Comparison of ENCODE assay signal across 15 cellular contexts in genomic region chr10:78413294-78414055, GRCh38.
DNase-seq lines count a peak whose midpoint lies in the region; ATAC-seq and TF ChIP-seq lines count a peak whose summit lies in the region.
"Had no signal": no experiment of that assay in that cellular context is flagged by ENCODE, and none has a peak within 500 bp of the region (broad histone marks: within the 10 kb centered on the region; RNA-seq: fewer than 3 reads in every experiment).

No MANE protein-coding gene starts in this region.

- H4K8ac ChIP-seq in trophoblast cell (ENCODE audit: low read depth, low read length) = no peak overlapping the region

- peak overlapping the region; percentile 48 for H2BK12ac ChIP-seq in trophoblast cell (ENCODE audit: low read length)

- H3K27me3 ChIP-seq in WERI-Rb-1 (ENCODE audit: insufficient read depth, low read depth, severe bottlenecking) (no peaks in the 10 kb centered on the region), hepatocyte (no peaks in the 10 kb centered on the region), trophoblast cell (ENCODE audit: insufficient read depth, low read length) (no peaks in the 10 kb centered on the region)

- peaks cover 11% of the 10 kb centered on the region for H3K4me1 Mint-ChIP-seq in CD14-positive monocyte
- H3K4me1 Mint-ChIP-seq in activated T-helper 17 cell treated with anti-CD3 and anti-CD28 coated beads, Interleukin-2, amount 50 U/mL, for 72 hours = no peaks in the 10 kb centered on the region
- no peaks in the 10 kb centered on the region for H3K4me1 Mint-ChIP-seq in activated CD4-positive, alpha-beta T cell treated with anti-CD3 and anti-CD28 coated beads, Interleukin-2, amount 10 ng/mL, durations not matched to agents 24 days and 14 days

- peaks cover 15% of the 10 kb centered on the region for H3K79me1 ChIP-seq in trophoblast cell (ENCODE audit: low read length)

- H3K36me3 ChIP-seq in WERI-Rb-1 (no peaks in the 10 kb centered on the region), hepatocyte (replicated peaks; ENCODE audit: insufficient read depth, low read depth) (no peaks in the 10 kb centered on the region), trophoblast cell (ENCODE audit: control insufficient read depth in 1 of 2, insufficient read depth in 2 of 2, low read length in 2 of 2) (no peaks in the 10 kb centered on the region)

- H3K9me3 ChIP-seq in WERI-Rb-1 (ENCODE audit: severe bottlenecking) = no peaks in the 10 kb centered on the region
- H3K9me3 ChIP-seq in hepatocyte (ENCODE audit: low read depth) = no peaks in the 10 kb centered on the region
- peaks cover 2% of the 10 kb centered on the region for H3K9me3 ChIP-seq in trophoblast cell (ENCODE audit: insufficient read depth, low read depth, low read length)

- no peak overlapping the region for H2AK5ac ChIP-seq in trophoblast cell (ENCODE audit: low read length)

- no peak overlapping the region for H4K12ac ChIP-seq in trophoblast cell (ENCODE audit: low read depth, low read length)

- 67% methylated on average over 8 of the region's 8 CpGs for WGBS in hepatocyte (ENCODE audit: low lambda C conversion rate, missing lambda C conversion rate)
- no CpG with 5 or more reads among the region's 8 CpGs for WGBS in trophoblast cell (ENCODE audit: extremely low coverage, insufficient coverage, insufficient read length)

- no peak overlapping the region for H3K18ac ChIP-seq in trophoblast cell (ENCODE audit: low read length)

- intact Hi-C loops in CD14-positive monocyte (cut with micrococcal nuclease) (no loop called here), left colon (cut with DNase I, micrococcal nuclease) (no loop called here)
- intact Hi-C loops in activated CD4-positive, alpha-beta T cell treated with anti-CD3 and anti-CD28 coated beads, Interleukin-2, amount 10 ng/mL, durations not matched to agents 24 days and 14 days (cut with micrococcal nuclease) = no loop called here

- no peaks in the 10 kb centered on the region for H3K9me2 ChIP-seq in hepatocyte (replicated peaks; ENCODE audit: insufficient read depth)

- H3K9ac ChIP-seq in trophoblast cell (ENCODE audit: low read length) = no peak overlapping the region

- H2BK120ac ChIP-seq in trophoblast cell (ENCODE audit: insufficient read depth, low read length, poor library complexity) = no peak overlapping the region

- H3K23ac ChIP-seq in trophoblast cell (ENCODE audit: low read length) = no peak overlapping the region

- no peak overlapping the region for H3K4me3 Mint-ChIP-seq in CD14-positive monocyte
- no peak overlapping the region for H3K4me3 Mint-ChIP-seq in activated T-helper 17 cell treated with anti-CD3 and anti-CD28 coated beads, Interleukin-2, amount 50 U/mL, for 72 hours
- H3K4me3 Mint-ChIP-seq in activated CD4-positive, alpha-beta T cell treated with anti-CD3 and anti-CD28 coated beads, Interleukin-2, amount 10 ng/mL, durations not matched to agents 24 days and 14 days = no peak overlapping the region

- peaks cover 0 to 2% (median 0%) of the 10 kb centered on the region in 7 donors for H3K9me3 Mint-ChIP-seq in CD14-positive monocyte
- no peaks in the 10 kb centered on the region for H3K9me3 Mint-ChIP-seq in activated T-helper 17 cell treated with anti-CD3 and anti-CD28 coated beads, Interleukin-2, amount 50 U/mL, for 72 hours
- no peaks in the 10 kb centered on the region for H3K9me3 Mint-ChIP-seq in activated CD4-positive, alpha-beta T cell treated with anti-CD3 and anti-CD28 coated beads, Interleukin-2, amount 10 ng/mL, durations not matched to agents 24 days and 14 days

- H3K79me2 ChIP-seq in hepatocyte (no peaks in the 10 kb centered on the region), trophoblast cell (ENCODE audit: control insufficient read depth, insufficient read depth, low read length, poor library complexity) (no peaks in the 10 kb centered on the region)

- H3K4me1 ChIP-seq in hepatocyte (ENCODE audit: insufficient read depth) = peaks cover 19% of the 10 kb centered on the region
- H3K4me1 ChIP-seq in trophoblast cell (ENCODE audit: control insufficient read depth in 1 of 2, insufficient read depth in 2 of 2, low read length in 2 of 2) = peaks cover 16 to 20% of the 10 kb centered on the region in 2 experiments

- H3K27me3 Mint-ChIP-seq in CD14-positive monocyte (ENCODE audit: low read depth in 3 of 3) = peaks cover 0 to 12% (median 0%) of the 10 kb centered on the region in 3 donors
- no peaks in the 10 kb centered on the region for H3K27me3 Mint-ChIP-seq in activated T-helper 17 cell treated with anti-CD3 and anti-CD28 coated beads, Interleukin-2, amount 50 U/mL, for 72 hours
- H3K27me3 Mint-ChIP-seq in activated CD4-positive, alpha-beta T cell treated with anti-CD3 and anti-CD28 coated beads, Interleukin-2, amount 10 ng/mL, durations not matched to agents 24 days and 14 days = no peaks in the 10 kb centered on the region

- no peak overlapping the region for H3K14ac ChIP-seq in trophoblast cell (ENCODE audit: low read length)

- no peaks in the 10 kb centered on the region for H3K36me3 Mint-ChIP-seq in CD14-positive monocyte
- no peaks in the 10 kb centered on the region for H3K36me3 Mint-ChIP-seq in activated T-helper 17 cell treated with anti-CD3 and anti-CD28 coated beads, Interleukin-2, amount 50 U/mL, for 72 hours (ENCODE audit: low read depth)
- no peaks in the 10 kb centered on the region for H3K36me3 Mint-ChIP-seq in activated CD4-positive, alpha-beta T cell treated with anti-CD3 and anti-CD28 coated beads, Interleukin-2, amount 10 ng/mL, durations not matched to agents 24 days and 14 days (ENCODE audit: low read depth)

- no peak overlapping the region for H2BK5ac ChIP-seq in trophoblast cell (ENCODE audit: low read depth, low read length, poor library complexity)

- H3K4ac ChIP-seq in trophoblast cell (ENCODE audit: low read depth, low read length) = no peak overlapping the region

- ATAC-seq in activated T-helper 17 cell treated with anti-CD3 and anti-CD28 coated beads, Interleukin-2, amount 50 U/mL, for 72 hours (replicated peaks) = no peak
- ATAC-seq in left colon = no peak
- ATAC-seq: HCT116 had no signal

- DNase-seq in CD14-positive monocyte (ENCODE audit: low spot score) (peak; percentile 22), WERI-Rb-1 (peak; percentile 5), hepatocyte (ENCODE audit: low spot score) (no peak), trophoblast cell (no peak), left colon (no peak), GOT3 (lab: John Stamatoyannopoulos, UW) (no peak)
- DNase-seq in activated CD4-positive, alpha-beta T cell treated with anti-CD3 and anti-CD28 coated beads, Interleukin-2, amount 10 ng/mL, durations not matched to agents 24 days and 14 days = no peak
- DNase-seq: COR-L47, DMS153, NCI-H1436 treated with DMSO at 0.1 percent for 48 hours, NCI-H226, NCI-H526 treated with DMSO at 0.1 percent for 48 hours, PC-9 had no signal

- peak overlapping the region; percentile 23 for H4K91ac ChIP-seq in trophoblast cell (ENCODE audit: low read depth, low read length)

- H2AFZ ChIP-seq in hepatocyte (no peak overlapping the region), trophoblast cell (ENCODE audit: insufficient read depth, low read length, poor library complexity) (no peak overlapping the region)
- H2AFZ ChIP-seq: PC-9 had no signal

- H4K20me1 ChIP-seq in hepatocyte (ENCODE audit: insufficient read depth, poor library complexity, severe bottlenecking) = no peaks in the 10 kb centered on the region

- H3K4me2 ChIP-seq in hepatocyte = no peak overlapping the region
- no peak overlapping the region for H3K4me2 ChIP-seq in trophoblast cell (ENCODE audit: low read length)
- H3K4me2 ChIP-seq: PC-9 had no signal

- H3K4me3 ChIP-seq in WERI-Rb-1 (ENCODE audit: low read depth, low read length) = no peak overlapping the region
- no peak overlapping the region for H3K4me3 ChIP-seq in hepatocyte
- H3K4me3 ChIP-seq in trophoblast cell (ENCODE audit: low read depth, low read length) = no peak overlapping the region
- H3K4me3 ChIP-seq: PC-9 had no signal

- no peak for TF ChIP-seq CTCF in CD14-positive monocyte (IDR thresholded peaks at IDR 0.05)
- TF ChIP-seq CTCF in WERI-Rb-1 (IDR thresholded peaks at IDR 0.05; ENCODE audit: low read depth, low read length) = no peak
- no peak for TF ChIP-seq CTCF in hepatocyte (IDR thresholded peaks at IDR 0.05; ENCODE audit: poor library complexity)

- peak overlapping the region in 1 of 7 donors; percentile 12 for H3K27ac Mint-ChIP-seq in CD14-positive monocyte
- no peak overlapping the region for H3K27ac Mint-ChIP-seq in activated T-helper 17 cell treated with anti-CD3 and anti-CD28 coated beads, Interleukin-2, amount 50 U/mL, for 72 hours
- H3K27ac Mint-ChIP-seq in activated CD4-positive, alpha-beta T cell treated with anti-CD3 and anti-CD28 coated beads, Interleukin-2, amount 10 ng/mL, durations not matched to agents 24 days and 14 days = no peak overlapping the region

- no peak overlapping the region for H3K27ac ChIP-seq in WERI-Rb-1
- peak overlapping the region; percentile 53 for H3K27ac ChIP-seq in hepatocyte
- no peak overlapping the region for H3K27ac ChIP-seq in trophoblast cell (ENCODE audit: low read depth, low read length)
- H3K27ac ChIP-seq: PC-9 had no signal

Comparison
In these comparisons a context has a peak if more than half of its experiments do, and no peak if none do; other contexts are left out.
1. DNase-seq: peak in CD14-positive monocyte (single experiment) and WERI-Rb-1 (single experiment); none in hepatocyte (single experiment), trophoblast cell (0 of 2), left colon (0 of 2), GOT3 (single experiment) and activated CD4-positive, alpha-beta T cell treated with anti-CD3 and anti-CD28 coated beads, Interleukin-2, amount 10 ng/mL, durations not matched to agents 24 days and 14 days (single experiment).